In the genomic region with DNA sequence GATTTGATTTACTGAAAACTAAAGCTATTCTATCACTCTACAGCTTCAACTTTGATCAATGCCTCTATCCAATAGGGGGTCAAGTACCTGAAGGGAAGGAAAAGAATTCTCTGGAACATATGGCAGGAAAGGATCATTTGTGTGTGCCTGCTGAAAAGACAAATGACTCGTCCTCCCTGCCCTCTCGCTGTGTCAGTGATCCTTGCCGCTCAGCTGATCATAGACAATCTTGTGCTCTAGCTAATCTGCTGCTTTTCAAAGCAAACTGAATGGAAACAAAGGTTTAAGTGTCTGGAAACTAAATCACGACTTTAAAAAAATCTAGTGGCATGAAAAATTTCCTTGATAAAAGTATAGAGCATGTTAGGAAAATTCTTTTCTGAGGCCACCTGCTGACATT, we compare ENCODE assay signal across 19 cellular contexts.
"Had no signal": no experiment of that assay in that cellular context is flagged by ENCODE, and none has a peak within 500 bp of the region (broad histone marks: within the 10 kb centered on the region; RNA-seq: fewer than 3 reads in every experiment).

No MANE protein-coding gene starts in this region.

- H3K27me3 ChIP-seq: body of pancreas, colonic mucosa, thyroid gland, upper lobe of right lung had no signal

- H3K9me3 ChIP-seq: body of pancreas, colonic mucosa, thyroid gland, upper lobe of right lung had no signal

- H3K27ac Mint-ChIP-seq: activated CD8-positive, alpha-beta T cell treated with anti-CD3 and anti-CD28 coated beads, Interleukin-2, amount 10 ng/mL, durations not matched to agents 7 days and 5 days; activated T-helper 1 cell treated with anti-CD3 and anti-CD28 coated beads, Interleukin-12 subunit alpha, Interleukin-12 subunit beta, Interleukin-2, Interleukin-4 antibody, amounts not matched to agents 30 ng/mL and 10 ng/mL and 1 ng/mL, durations not matched to agents 14 hours and 24 hours and 36 hours; natural killer cell treated with Interleukin-12 subunit alpha and Interleukin-12 subunit beta and Interleukin-15 and Interleukin-18, amount 100 ng/mL, for 72 hours had no signal

- H3K4me1 ChIP-seq: body of pancreas, colonic mucosa, thyroid gland, upper lobe of right lung had no signal

- H3K4me3 Mint-ChIP-seq: activated CD8-positive, alpha-beta T cell treated with anti-CD3 and anti-CD28 coated beads, Interleukin-2, amount 10 ng/mL, durations not matched to agents 7 days and 5 days; activated T-helper 1 cell treated with anti-CD3 and anti-CD28 coated beads, Interleukin-12 subunit alpha, Interleukin-12 subunit beta, Interleukin-2, Interleukin-4 antibody, amounts not matched to agents 30 ng/mL and 10 ng/mL and 1 ng/mL, durations not matched to agents 14 hours and 24 hours and 36 hours; natural killer cell treated with Interleukin-12 subunit alpha and Interleukin-12 subunit beta and Interleukin-15 and Interleukin-18, amount 100 ng/mL, for 72 hours had no signal

- H3K4me3 ChIP-seq: body of pancreas, colonic mucosa, thyroid gland, upper lobe of right lung had no signal

- H3K27ac ChIP-seq: body of pancreas, colonic mucosa, thyroid gland, upper lobe of right lung had no signal

- H3K9me3 Mint-ChIP-seq: natural killer cell treated with Interleukin-12 subunit alpha and Interleukin-12 subunit beta and Interleukin-15 and Interleukin-18, amount 100 ng/mL, for 72 hours had no signal

- H3K36me3 ChIP-seq: colonic mucosa, thyroid gland, upper lobe of right lung had no signal

- H3K36me3 Mint-ChIP-seq: natural killer cell treated with Interleukin-12 subunit alpha and Interleukin-12 subunit beta and Interleukin-15 and Interleukin-18, amount 100 ng/mL, for 72 hours had no signal

- ATAC-seq: activated CD8-positive, alpha-beta T cell treated with anti-CD3 and anti-CD28 coated beads, Interleukin-2, amount 10 ng/mL, durations not matched to agents 7 days and 5 days; body of pancreas; natural killer cell treated with Interleukin-12 subunit alpha and Interleukin-12 subunit beta and Interleukin-15 and Interleukin-18, amount 100 ng/mL, for 72 hours; stimulated activated naive CD8-positive, alpha-beta T cell treated with anti-CD3 and anti-CD28 coated beads, Interleukin-15, Interleukin-2, amounts not matched to agents 100 U/mL and 50 U/mL, for 24 hours; upper lobe of right lung had no signal

- DNase-seq: activated CD4-positive, alpha-beta T cell treated with anti-CD3 and anti-CD28 coated beads for 1 hour; activated CD4-positive, alpha-beta T cell treated with anti-CD3 and anti-CD28 coated beads, Interleukin-2, amount 50 U/mL, for 1 hour; activated CD8-positive, alpha-beta T cell treated with anti-CD3 and anti-CD28 coated beads, Interleukin-2, amount 10 ng/mL, durations not matched to agents 7 days and 5 days; activated gamma-delta T cell; activated naive CD4-positive, alpha-beta T cell treated with anti-CD3 and anti-CD28 coated beads, Interleukin-2, amount 50 U/mL, for 16 hours; anterior cingulate cortex; colonic mucosa; kidney; left ventricle myocardium superior; mammary epithelial cell; occipital lobe; stimulated activated CD4-positive, alpha-beta T cell treated with anti-CD3 and anti-CD28 coated beads, Interleukin-4, amount 100 ng/mL, for 1 hour; stimulated activated naive CD8-positive, alpha-beta T cell treated with anti-CD3 and anti-CD28 coated beads, Interleukin-15, Interleukin-2, amounts not matched to agents 100 U/mL and 50 U/mL, for 24 hours; T-helper 1 cell; thyroid gland; upper lobe of right lung had no signal
